Comparison of ENCODE assay signal across 13 cellular contexts in the genomic region with DNA sequence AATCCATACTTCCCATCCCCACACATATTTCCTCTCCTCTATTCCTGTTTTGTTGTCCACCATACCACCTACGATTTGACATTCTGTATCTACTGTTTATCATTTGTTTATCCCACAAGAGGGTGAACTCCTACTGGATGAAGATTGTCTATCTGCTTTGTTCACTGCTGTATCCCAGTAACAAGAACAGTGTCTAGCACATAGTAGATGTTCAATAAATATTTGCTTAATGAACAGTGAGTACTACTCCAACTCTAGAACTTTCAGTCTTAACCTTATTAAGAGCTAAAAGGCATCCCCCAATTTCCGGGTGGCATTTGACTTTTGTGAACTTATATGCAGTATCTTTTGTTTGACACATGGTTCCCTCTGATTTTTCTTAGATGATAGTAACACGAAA. TPM values are rescaled to one million over a fixed set of nuclear protein-coding genes. Genes with fewer than 3 reads are reported as not detected.
DNase-seq lines count a peak whose midpoint lies in the region; ATAC-seq and TF ChIP-seq lines count a peak whose summit lies in the region.
"Had no signal": no experiment of that assay in that cellular context is flagged by ENCODE, and none has a peak within 500 bp of the region (broad histone marks: within the 10 kb centered on the region; RNA-seq: fewer than 3 reads in every experiment).

No MANE protein-coding gene starts in this region.

- H3K9me3 ChIP-seq in left ventricle myocardium inferior (replicated peaks) (no peaks in the 10 kb centered on the region), right atrium auricular region (no peaks in the 10 kb centered on the region), breast epithelium (no peaks in the 10 kb centered on the region), muscle layer of duodenum (ENCODE audit: control insufficient read depth in 1 of 2, low read length in 2 of 2) (no peaks in the 10 kb centered on the region), uterus (no peaks in the 10 kb centered on the region)
- H3K9me3 ChIP-seq: colonic mucosa had no signal

- no peak overlapping the region for H3K4me3 Mint-ChIP-seq in activated T-helper 1 cell treated with anti-CD3 and anti-CD28 coated beads, Interleukin-12 subunit alpha, Interleukin-12 subunit beta, Interleukin-2, Interleukin-4 antibody, amounts not matched to agents 30 ng/mL and 10 ng/mL and 1 ng/mL, durations not matched to agents 14 hours and 24 hours and 36 hours
- H3K4me3 Mint-ChIP-seq: naive thymus-derived CD8-positive, alpha-beta T cell had no signal

- H3K4me1 ChIP-seq in left ventricle myocardium inferior (peaks cover 21% of the 10 kb centered on the region), right atrium auricular region (peaks cover 0 to 9% of the 10 kb centered on the region in 2 donors), breast epithelium (no peaks in the 10 kb centered on the region), muscle layer of duodenum (ENCODE audit: control insufficient read depth in 1 of 2, insufficient read depth in 2 of 2, low read length in 2 of 2) (peaks cover 0 to 8% of the 10 kb centered on the region in 2 donors), uterus (no peaks in the 10 kb centered on the region)
- H3K4me1 ChIP-seq: colonic mucosa had no signal

- intact Hi-C loops in left ventricle myocardium inferior (cut with micrococcal nuclease) (no loop called here), breast epithelium (cut with DNase I; ENCODE audit: low total_unique reads) (no loop called here), uterus (cut with DNase I; ENCODE audit: low total_unique reads) (no loop called here)
- intact Hi-C loops in activated T-helper 1 cell treated with anti-CD3 and anti-CD28 coated beads, Interleukin-12 subunit alpha, Interleukin-12 subunit beta, Interleukin-2, Interleukin-4 antibody, amounts not matched to agents 30 ng/mL and 10 ng/mL and 1 ng/mL, durations not matched to agents 14 hours and 24 hours and 36 hours (cut with micrococcal nuclease), result no loop called here

- ATAC-seq in HG02884 (IDR thresholded peaks at IDR 0.05; ENCODE audit: unreplicated experiment), result no peak
- ATAC-seq in HG03354 (IDR thresholded peaks at IDR 0.05; ENCODE audit: poor library complexity, severe bottlenecking, unreplicated experiment), result no peak

- no peaks in the 10 kb centered on the region for H3K36me3 ChIP-seq in left ventricle myocardium inferior
- H3K36me3 ChIP-seq in right atrium auricular region, result no peaks in the 10 kb centered on the region
- no peaks in the 10 kb centered on the region for H3K36me3 ChIP-seq in breast epithelium
- no peaks in the 10 kb centered on the region for H3K36me3 ChIP-seq in muscle layer of duodenum (ENCODE audit: control insufficient read depth in 1 of 2, insufficient read depth in 2 of 2, low read length in 2 of 2)
- H3K36me3 ChIP-seq in uterus, result no peaks in the 10 kb centered on the region
- H3K36me3 ChIP-seq: colonic mucosa had no signal

- H3K4me3 ChIP-seq in left ventricle myocardium inferior, result peak overlapping the region; percentile 76
- peak overlapping the region in 1 of 2 donors; percentile 69 for H3K4me3 ChIP-seq in right atrium auricular region
- peak overlapping the region; percentile 57 to 85 (median 70) for H3K4me3 ChIP-seq in breast epithelium
- H3K4me3 ChIP-seq in muscle layer of duodenum (ENCODE audit: low read depth in 1 of 2, low read length in 2 of 2), result peak overlapping the region; percentile 45 to 74
- peak overlapping the region; percentile 70 to 87 for H3K4me3 ChIP-seq in uterus

- TF ChIP-seq POLR2A in breast epithelium (IDR thresholded peaks at IDR 0.05), result no peak
- no peak for TF ChIP-seq POLR2A in uterus (IDR thresholded peaks at IDR 0.05)

- peaks cover 39% of the 10 kb centered on the region for H3K27me3 ChIP-seq in left ventricle myocardium inferior (ENCODE audit: low read depth)
- no peaks in the 10 kb centered on the region for H3K27me3 ChIP-seq in right atrium auricular region
- no peaks in the 10 kb centered on the region for H3K27me3 ChIP-seq in breast epithelium
- peaks cover 6% of the 10 kb centered on the region for H3K27me3 ChIP-seq in muscle layer of duodenum (ENCODE audit: low read depth, low read length)
- no peaks in the 10 kb centered on the region for H3K27me3 ChIP-seq in uterus

- DNase-seq in left ventricle myocardium inferior (no peak), right atrium auricular region (ENCODE audit: low spot score) (no peak), breast epithelium (ENCODE audit: low spot score in 2 of 2) (no peak), uterus (no peak)
- no peak for DNase-seq in activated T-helper 1 cell treated with anti-CD3 and anti-CD28 coated beads, Interleukin-12 subunit alpha, Interleukin-12 subunit beta, Interleukin-2, Interleukin-4 antibody, amounts not matched to agents 30 ng/mL and 10 ng/mL and 1 ng/mL, durations not matched to agents 14 hours and 24 hours and 36 hours (ENCODE audit: low spot score)
- DNase-seq: activated T-cell treated with anti-CD3 and anti-CD28 coated beads, Interleukin-2, amount 50 U/mL, for 48 hours; colonic mucosa; naive thymus-derived CD8-positive, alpha-beta T cell; NCI-H146; stimulated activated CD4-positive, alpha-beta T cell treated with anti-CD3 and anti-CD28 coated beads, Interleukin-1b, Interleukin-23, amount 100 ng/mL, for 48 hours had no signal

- no peak for TF ChIP-seq CTCF in left ventricle myocardium inferior (IDR thresholded peaks at IDR 0.05; ENCODE audit: borderline replicate concordance)
- TF ChIP-seq CTCF in right atrium auricular region (IDR thresholded peaks at IDR 0.05), result no peak
- TF ChIP-seq CTCF in breast epithelium (IDR thresholded peaks at IDR 0.05), result no peak
- no peak for TF ChIP-seq CTCF in uterus (IDR thresholded peaks at IDR 0.05)

- H3K27me3 Mint-ChIP-seq in activated T-helper 1 cell treated with anti-CD3 and anti-CD28 coated beads, Interleukin-12 subunit alpha, Interleukin-12 subunit beta, Interleukin-2, Interleukin-4 antibody, amounts not matched to agents 30 ng/mL and 10 ng/mL and 1 ng/mL, durations not matched to agents 14 hours and 24 hours and 36 hours (ENCODE audit: insufficient read depth), result peaks cover 44% of the 10 kb centered on the region

- H3K4me1 Mint-ChIP-seq in activated T-helper 1 cell treated with anti-CD3 and anti-CD28 coated beads, Interleukin-12 subunit alpha, Interleukin-12 subunit beta, Interleukin-2, Interleukin-4 antibody, amounts not matched to agents 30 ng/mL and 10 ng/mL and 1 ng/mL, durations not matched to agents 14 hours and 24 hours and 36 hours (ENCODE audit: low read depth), result no peaks in the 10 kb centered on the region

- no peak overlapping the region for H3K27ac Mint-ChIP-seq in activated T-helper 1 cell treated with anti-CD3 and anti-CD28 coated beads, Interleukin-12 subunit alpha, Interleukin-12 subunit beta, Interleukin-2, Interleukin-4 antibody, amounts not matched to agents 30 ng/mL and 10 ng/mL and 1 ng/mL, durations not matched to agents 14 hours and 24 hours and 36 hours
- H3K27ac Mint-ChIP-seq: naive thymus-derived CD8-positive, alpha-beta T cell had no signal

- H3K27ac ChIP-seq in left ventricle myocardium inferior (replicated peaks), result no peak overlapping the region
- no peak overlapping the region for H3K27ac ChIP-seq in right atrium auricular region
- no peak overlapping the region for H3K27ac ChIP-seq in breast epithelium
- no peak overlapping the region for H3K27ac ChIP-seq in muscle layer of duodenum (ENCODE audit: low read length)
- H3K27ac ChIP-seq in uterus, result peak overlapping the region in 1 of 2 donors; percentile 97
- H3K27ac ChIP-seq: colonic mucosa had no signal

- peaks cover 7% of the 10 kb centered on the region for H3K9me3 Mint-ChIP-seq in activated T-helper 1 cell treated with anti-CD3 and anti-CD28 coated beads, Interleukin-12 subunit alpha, Interleukin-12 subunit beta, Interleukin-2, Interleukin-4 antibody, amounts not matched to agents 30 ng/mL and 10 ng/mL and 1 ng/mL, durations not matched to agents 14 hours and 24 hours and 36 hours

- no peaks in the 10 kb centered on the region for H3K36me3 Mint-ChIP-seq in activated T-helper 1 cell treated with anti-CD3 and anti-CD28 coated beads, Interleukin-12 subunit alpha, Interleukin-12 subunit beta, Interleukin-2, Interleukin-4 antibody, amounts not matched to agents 30 ng/mL and 10 ng/mL and 1 ng/mL, durations not matched to agents 14 hours and 24 hours and 36 hours (ENCODE audit: low read depth)

RNA-seq across cellular contexts. Expression of a gene that starts 1.3 kb away (rescaled TPM):
- total RNA-seq in left ventricle myocardium inferior (5.2 TPM), right atrium auricular region (1 to 10 TPM; 4.3 to 6.3 TPM), breast epithelium (1 to 10 TPM; 4.9 to 8.5 (median 5.9) TPM), uterus (10 to 100 TPM in 3 of 4 donors, 1 to 10 TPM in 1; 7.1 to 38.0 (median 34.3) TPM)
- total RNA-seq in activated T-helper 1 cell treated with anti-CD3 and anti-CD28 coated beads, Interleukin-12 subunit alpha, Interleukin-12 subunit beta, Interleukin-2, Interleukin-4 antibody, amounts not matched to agents 30 ng/mL and 10 ng/mL and 1 ng/mL, durations not matched to agents 14 hours and 24 hours and 36 hours, result not detected in 2 replicates
- total RNA-seq: naive thymus-derived CD8-positive, alpha-beta T cell had no signal
